Comparison of ENCODE assay signal across 23 cellular contexts in the genomic region with DNA sequence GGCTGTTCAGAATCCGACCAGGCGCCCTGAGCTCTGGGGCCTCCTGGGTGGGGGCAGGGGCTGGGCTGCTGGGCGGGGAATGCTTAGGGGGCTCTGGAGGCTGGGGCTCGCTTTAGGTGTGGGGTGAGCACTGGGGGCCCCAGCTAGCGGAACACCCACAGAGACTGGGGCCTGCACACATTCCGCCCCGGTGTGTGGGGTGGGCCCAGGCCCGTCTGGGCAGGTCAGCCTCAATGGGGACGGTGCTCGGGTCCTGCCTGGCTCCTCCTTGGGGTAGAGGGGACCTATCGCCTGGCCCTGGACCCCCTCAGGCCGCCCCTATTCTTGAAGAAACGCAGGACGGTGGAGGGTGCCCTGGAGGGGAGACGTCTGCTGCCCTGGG.
DNase-seq lines count a peak whose midpoint lies in the region; ATAC-seq and TF ChIP-seq lines count a peak whose summit lies in the region.
"Had no signal": no experiment of that assay in that cellular context is flagged by ENCODE, and none has a peak within 500 bp of the region (broad histone marks: within the 10 kb centered on the region; RNA-seq: fewer than 3 reads in every experiment).

No MANE protein-coding gene starts in this region.

- H3K4me3 ChIP-seq in GM12875 (ENCODE audit: low read depth, low read length): peak overlapping the region; percentile 50
- no peak overlapping the region for H3K4me3 ChIP-seq in heart left ventricle
- H3K4me3 ChIP-seq: adrenal gland, heart right ventricle, pancreas, SJCRH30, tibial nerve had no signal

- WGBS in heart left ventricle, 4 donors: 77 to 94% (median 80%) methylated on average over 3 to 15 of the region's 15 CpGs

- no peaks in the 10 kb centered on the region for H3K36me3 ChIP-seq in heart left ventricle
- H3K36me3 ChIP-seq: adrenal gland, heart right ventricle, pancreas, SJCRH30, tibial nerve had no signal

- H3K27me3 ChIP-seq in heart left ventricle: no peaks in the 10 kb centered on the region
- H3K27me3 ChIP-seq: adrenal gland, pancreas, tibial nerve had no signal

- no peaks in the 10 kb centered on the region for H3K9me3 ChIP-seq in heart left ventricle
- H3K9me3 ChIP-seq: adrenal gland, pancreas, SJCRH30 had no signal

- no peak for ATAC-seq in heart left ventricle
- no peak for ATAC-seq in HG03175 (IDR thresholded peaks at IDR 0.05; ENCODE audit: unreplicated experiment)
- ATAC-seq: activated T-helper 17 cell treated with anti-CD3 and anti-CD28 coated beads, Interleukin-2, amount 50 U/mL, for 72 hours; naive thymus-derived CD4-positive, alpha-beta T cell; pancreas; PC-3 had no signal

- no peak overlapping the region for H3K27ac ChIP-seq in heart left ventricle
- H3K27ac ChIP-seq: adrenal gland, heart right ventricle, pancreas, SJCRH30, tibial nerve, VCaP had no signal

- no peaks in the 10 kb centered on the region for H3K4me1 ChIP-seq in heart left ventricle
- H3K4me1 ChIP-seq: adrenal gland, heart right ventricle, pancreas, SJCRH30, tibial nerve had no signal

- DNase-seq in D341Med (ENCODE audit: low spot score): peak; percentile 13
- peak in 3 of 5 donors; percentile 4 to 32 (median 11) for DNase-seq in heart left ventricle
- DNase-seq in posterior cingulate gyrus: peak in 7 of 10 donors; percentile 3 to 67 (median 22)
- DNase-seq in C1 segment of cervical spinal cord (lab: John Stamatoyannopoulos, UW): no peak
- no peak for DNase-seq in islet precursor cell
- DNase-seq: activated CD4-positive, alpha-beta memory T cell treated with anti-CD3 and anti-CD28 coated beads, Interleukin-2, amount 10 ng/mL, durations not matched to agents 7 days and 5 days; H7; KG1; NCI-H187 treated with DMSO at 0.1 percent for 48 hours; NCI-H226; PC-3; SJCRH30; stimulated activated CD4-positive, alpha-beta T cell treated with anti-CD3 and anti-CD28 coated beads, Interleukin-1b, Interleukin-23, amount 100 ng/mL, for 48 hours; stimulated activated naive CD4-positive, alpha-beta T cell treated with Interleukin-2 at 50 U/mL for 16 hours had no signal

- no peak for TF ChIP-seq POLR2A in heart left ventricle (IDR thresholded peaks at IDR 0.05)

- intact Hi-C loops in heart left ventricle (cut with DNase I) (no loop called here), posterior cingulate gyrus (cut with DNase I) (no loop called here)

- no peak for TF ChIP-seq CTCF in GM12875 (IDR thresholded peaks at IDR 0.05; ENCODE audit: borderline replicate concordance, insufficient read depth, low read depth, low read length)
- TF ChIP-seq CTCF in heart left ventricle (IDR thresholded peaks at IDR 0.05): no peak

Comparison
In these comparisons a context has a peak if more than half of its experiments do, and no peak if none do; other contexts are left out.
1. DNase-seq: peak in D341Med (single experiment), heart left ventricle (3 of 5) and posterior cingulate gyrus (7 of 10); none in C1 segment of cervical spinal cord (0 of 14) and islet precursor cell (single experiment).